12 cellular contexts compared by ENCODE assay signal in the genomic region with DNA sequence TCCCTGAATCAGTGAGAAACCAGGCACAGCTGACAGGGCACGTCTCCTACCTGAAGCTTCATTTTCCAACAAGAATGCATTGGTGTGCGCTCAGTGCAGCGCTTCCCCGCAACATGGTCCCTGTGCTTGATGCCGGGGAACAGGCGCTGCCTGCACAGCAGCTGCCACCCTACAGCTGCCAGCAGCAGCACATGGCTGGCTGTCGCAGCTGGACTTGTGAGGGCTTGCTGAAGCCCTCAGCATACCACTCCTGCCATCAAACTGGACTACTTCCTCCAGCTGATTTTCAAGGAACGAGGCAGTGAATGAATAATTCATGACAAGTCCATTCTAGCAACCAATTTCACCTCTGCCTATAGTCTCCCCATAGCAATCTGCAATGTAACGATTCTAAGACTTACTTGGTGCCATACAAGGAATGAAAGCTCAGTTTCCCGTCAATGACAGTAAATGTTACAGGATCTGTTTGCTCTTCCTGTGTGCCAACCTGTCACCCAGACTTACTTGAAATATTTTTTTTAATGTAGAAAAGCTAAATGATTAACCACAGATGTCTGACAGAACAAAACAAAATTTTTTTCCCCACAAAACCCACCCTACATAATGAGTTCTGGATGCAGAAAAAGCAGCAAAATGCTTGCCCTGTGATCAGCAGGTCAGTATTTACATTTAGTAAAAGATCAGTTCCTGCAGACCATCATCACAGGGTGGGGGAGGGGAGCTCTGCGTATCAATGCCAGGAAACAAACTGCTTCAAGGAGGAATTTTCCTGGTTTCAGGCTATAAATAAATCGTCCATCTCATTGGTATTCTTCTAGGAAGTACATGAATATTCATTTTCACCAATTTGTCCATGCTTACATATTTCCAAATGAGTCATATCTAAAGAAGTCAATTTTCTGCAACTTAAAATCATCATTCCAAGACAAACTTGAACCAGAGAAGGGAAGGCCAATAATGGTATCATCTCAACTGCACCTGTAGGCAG.
A peak's percentile ranks its signal among the peaks of the same experiment; 100 is the strongest.
DNase-seq lines count a peak whose midpoint lies in the region; ATAC-seq and TF ChIP-seq lines count a peak whose summit lies in the region.
"Had no signal": no experiment of that assay in that cellular context is flagged by ENCODE, and none has a peak within 500 bp of the region (broad histone marks: within the 10 kb centered on the region; RNA-seq: fewer than 3 reads in every experiment).

No MANE protein-coding gene starts in this region.

- TF ChIP-seq CTCF in WTC11 (IDR thresholded peaks at IDR 0.05): no peak

- peaks cover 5% of the 10 kb centered on the region; the same call in 1 of the 2 replicates for H3K36me3 Mint-ChIP-seq in WTC11

- CTCF ChIA-PET in WTC11 (lab: Charles Lee): interaction anchor here (1.3 kb wide), 1 partner anchor 157 kb away, joined by 3 read pairs; no protein-coding TSS in a partner anchor

- H3K27ac Mint-ChIP-seq in WTC11: peak overlapping the region; percentile 57
- H3K27ac Mint-ChIP-seq: activated naive CD4-positive, alpha-beta T cell treated with anti-CD3 and anti-CD28 coated beads, Interleukin-2, amount 50 U/mL, for 24 hours had no signal

- POLR2A ChIA-PET in WTC11 (lab: Charles Lee): no interaction called here

- H3K9me3 Mint-ChIP-seq in WTC11: peaks cover 3% of the 10 kb centered on the region; the same call in 1 of the 2 replicates
- H3K9me3 Mint-ChIP-seq: activated naive CD4-positive, alpha-beta T cell treated with anti-CD3 and anti-CD28 coated beads, Interleukin-2, amount 50 U/mL, for 24 hours had no signal

- DNase-seq in NCI-H748 (lab: John Stamatoyannopoulos, UW; ENCODE audit: unreplicated experiment) (peak; percentile 55), NCI-H748 treated with DMSO at 0.1 percent for 48 hours (lab: John Stamatoyannopoulos, UW) (no peak), WTC11 (ENCODE audit: low spot score) (no peak), iris pigment epithelial cell (ENCODE audit: low read depth) (peak; percentile 40), NCI-H1436 (lab: John Stamatoyannopoulos, UW) (no peak)
- no peak for DNase-seq in activated CD8-positive, alpha-beta memory T cell treated with anti-CD3 and anti-CD28 coated beads, Interleukin-2, amount 50 U/mL, for 4 hours
- DNase-seq: activated CD4-positive, alpha-beta T cell treated with anti-CD3 and anti-CD28 coated beads for 4 hours; left lung; right lobe of liver had no signal

- ATAC-seq in WTC11: peak; percentile 51
- ATAC-seq in GM18517 (IDR thresholded peaks at IDR 0.05; ENCODE audit: unreplicated experiment): no peak
- no peak for ATAC-seq in HG03571 (IDR thresholded peaks at IDR 0.05; ENCODE audit: unreplicated experiment)
- ATAC-seq: left lung had no signal

- no peak overlapping the region for H3K4me3 Mint-ChIP-seq in WTC11
- H3K4me3 Mint-ChIP-seq: activated naive CD4-positive, alpha-beta T cell treated with anti-CD3 and anti-CD28 coated beads, Interleukin-2, amount 50 U/mL, for 24 hours had no signal

- H3K4me1 Mint-ChIP-seq in WTC11: peaks cover 21% of the 10 kb centered on the region

- no peaks in the 10 kb centered on the region for H3K27me3 Mint-ChIP-seq in WTC11 (ENCODE audit: low read depth)
- H3K27me3 Mint-ChIP-seq: activated naive CD4-positive, alpha-beta T cell treated with anti-CD3 and anti-CD28 coated beads, Interleukin-2, amount 50 U/mL, for 24 hours had no signal

TF ChIP-seq in WTC11, 78 proteins besides CTCF, POLR2A, EP300 and RAD21:
- TF ChIP-seq ELF4 (CRISPR knock-in tag; IDR thresholded peaks at IDR 0.05; ENCODE audit: low read depth) (no peak), ATF3 (CRISPR knock-in tag; conservative IDR thresholded peaks at IDR 0.05) (no peak)

Comparison
In these comparisons a context has a peak if more than half of its experiments do, and no peak if none do; other contexts are left out.
1. DNase-seq: peak in NCI-H748 (single experiment) and iris pigment epithelial cell (single experiment); none in NCI-H748 treated with DMSO at 0.1 percent for 48 hours (single experiment), WTC11 (single experiment), NCI-H1436 (single experiment) and activated CD8-positive, alpha-beta memory T cell treated with anti-CD3 and anti-CD28 coated beads, Interleukin-2, amount 50 U/mL, for 4 hours (single experiment).